In the genomic region with DNA sequence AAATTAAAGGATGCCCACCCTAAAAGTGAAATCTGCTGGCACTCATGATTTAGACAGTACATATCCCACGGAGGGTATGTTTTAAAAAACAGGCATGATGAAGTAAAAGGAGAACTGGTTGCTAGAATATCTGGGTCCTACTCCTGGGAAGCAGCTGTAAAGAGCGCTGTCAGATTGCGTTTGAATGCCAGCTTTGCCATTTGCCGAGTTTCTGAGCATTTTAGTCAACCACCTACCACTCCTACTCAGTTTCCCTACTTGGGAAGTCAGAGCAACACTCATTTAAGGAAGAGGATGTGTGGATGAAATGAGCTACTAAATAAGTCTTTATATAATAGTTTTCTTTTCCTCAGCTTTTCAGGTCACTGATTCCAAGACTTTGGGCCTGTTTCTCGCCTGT, we compare ENCODE assay signal across 1 cellular context.
TF ChIP-seq lines count a peak whose summit lies in the region.

No MANE protein-coding gene starts in this region.

TF ChIP-seq in HEK293, 187 proteins besides CTCF, POLR2A, EP300 and RAD21 (continued from another document):
- TF ChIP-seq, protein P1, sequence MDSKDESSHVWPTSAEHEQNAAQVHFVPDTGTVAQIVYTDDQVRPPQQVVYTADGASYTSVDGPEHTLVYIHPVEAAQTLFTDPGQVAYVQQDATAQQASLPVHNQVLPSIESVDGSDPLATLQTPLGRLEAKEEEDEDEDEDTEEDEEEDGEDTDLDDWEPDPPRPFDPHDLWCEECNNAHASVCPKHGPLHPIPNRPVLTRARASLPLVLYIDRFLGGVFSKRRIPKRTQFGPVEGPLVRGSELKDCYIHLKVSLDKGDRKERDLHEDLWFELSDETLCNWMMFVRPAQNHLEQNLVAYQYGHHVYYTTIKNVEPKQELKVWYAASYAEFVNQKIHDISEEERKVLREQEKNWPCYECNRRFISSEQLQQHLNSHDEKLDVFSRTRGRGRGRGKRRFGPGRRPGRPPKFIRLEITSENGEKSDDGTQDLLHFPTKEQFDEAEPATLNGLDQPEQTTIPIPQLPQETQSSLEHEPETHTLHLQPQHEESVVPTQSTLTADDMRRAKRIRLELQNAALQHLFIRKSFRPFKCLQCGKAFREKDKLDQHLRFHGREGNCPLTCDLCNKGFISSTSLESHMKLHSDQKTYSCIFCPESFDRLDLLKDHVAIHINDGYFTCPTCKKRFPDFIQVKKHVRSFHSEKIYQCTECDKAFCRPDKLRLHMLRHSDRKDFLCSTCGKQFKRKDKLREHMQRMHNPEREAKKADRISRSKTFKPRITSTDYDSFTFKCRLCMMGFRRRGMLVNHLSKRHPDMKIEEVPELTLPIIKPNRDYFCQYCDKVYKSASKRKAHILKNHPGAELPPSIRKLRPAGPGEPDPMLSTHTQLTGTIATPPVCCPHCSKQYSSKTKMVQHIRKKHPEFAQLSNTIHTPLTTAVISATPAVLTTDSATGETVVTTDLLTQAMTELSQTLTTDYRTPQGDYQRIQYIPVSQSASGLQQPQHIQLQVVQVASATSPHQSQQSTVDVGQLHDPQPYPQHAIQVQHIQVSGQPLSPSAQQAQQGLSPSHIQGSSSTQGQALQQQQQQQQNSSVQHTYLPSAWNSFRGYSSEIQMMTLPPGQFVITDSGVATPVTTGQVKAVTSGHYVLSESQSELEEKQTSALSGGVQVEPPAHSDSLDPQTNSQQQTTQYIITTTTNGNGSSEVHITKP (tag by site-specific recombination; IDR thresholded peaks at IDR 0.05), result no peak
- no peak for TF ChIP-seq EGR2 (tag by site-specific recombination; IDR thresholded peaks at IDR 0.05; ENCODE audit: low read depth)
- TF ChIP-seq, protein P2, sequence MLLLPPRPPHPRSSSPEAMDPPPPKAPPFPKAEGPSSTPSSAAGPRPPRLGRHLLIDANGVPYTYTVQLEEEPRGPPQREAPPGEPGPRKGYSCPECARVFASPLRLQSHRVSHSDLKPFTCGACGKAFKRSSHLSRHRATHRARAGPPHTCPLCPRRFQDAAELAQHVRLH (tag by site-specific recombination; IDR thresholded peaks at IDR 0.05), result no peak
TF ChIP-seq in HEK293: peak in this region for 0.
